ENCODE assay signal across 1 cellular context in the genomic region with DNA sequence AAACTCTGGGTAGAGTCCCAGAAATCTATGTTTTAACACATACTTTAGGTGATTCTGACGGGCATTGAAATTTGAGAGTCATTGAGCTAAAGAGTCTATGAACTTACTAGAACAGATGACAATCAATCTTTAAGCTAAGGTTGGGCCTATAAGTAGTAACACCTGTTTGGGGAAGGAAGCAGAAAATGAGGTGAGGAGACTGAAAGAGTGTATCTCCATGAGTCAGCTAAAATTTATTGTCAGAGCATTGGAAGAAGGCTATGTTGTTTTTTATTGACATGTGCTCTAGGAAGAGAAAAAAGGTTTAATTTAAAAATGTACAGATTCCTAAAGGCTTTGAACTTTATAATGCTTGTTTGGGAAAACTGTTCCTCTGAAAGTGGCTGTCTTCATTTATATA.
TF ChIP-seq lines count a peak whose summit lies in the region.

No MANE protein-coding gene starts in this region.

TF ChIP-seq in HepG2, 621 proteins besides CTCF, POLR2A, EP300 and RAD21:
- TF ChIP-seq MAFK (conservative IDR thresholded peaks at IDR 0.05 in 1 of 2, IDR thresholded peaks at IDR 0.05 in 1 of 2; ENCODE audit: low read length in 2 of 2) = peak; percentile 16 to 69; a peak in 3 of 4 replicates
- TF ChIP-seq MAFF (IDR thresholded peaks at IDR 0.05; ENCODE audit: low read depth, low read length) = peak; percentile 55
- no peak for TF ChIP-seq ATF7 (IDR thresholded peaks at IDR 0.05)
- TF ChIP-seq ATF7 (CRISPR knock-in tag; IDR thresholded peaks at IDR 0.05) = no peak
- 0 out of 2 replicates have a peak, but pooled peaks have one; percentile 21 for TF ChIP-seq NFE2L2 (IDR thresholded peaks at IDR 0.05; ENCODE audit: low read length)
- TF ChIP-seq, protein P1, sequence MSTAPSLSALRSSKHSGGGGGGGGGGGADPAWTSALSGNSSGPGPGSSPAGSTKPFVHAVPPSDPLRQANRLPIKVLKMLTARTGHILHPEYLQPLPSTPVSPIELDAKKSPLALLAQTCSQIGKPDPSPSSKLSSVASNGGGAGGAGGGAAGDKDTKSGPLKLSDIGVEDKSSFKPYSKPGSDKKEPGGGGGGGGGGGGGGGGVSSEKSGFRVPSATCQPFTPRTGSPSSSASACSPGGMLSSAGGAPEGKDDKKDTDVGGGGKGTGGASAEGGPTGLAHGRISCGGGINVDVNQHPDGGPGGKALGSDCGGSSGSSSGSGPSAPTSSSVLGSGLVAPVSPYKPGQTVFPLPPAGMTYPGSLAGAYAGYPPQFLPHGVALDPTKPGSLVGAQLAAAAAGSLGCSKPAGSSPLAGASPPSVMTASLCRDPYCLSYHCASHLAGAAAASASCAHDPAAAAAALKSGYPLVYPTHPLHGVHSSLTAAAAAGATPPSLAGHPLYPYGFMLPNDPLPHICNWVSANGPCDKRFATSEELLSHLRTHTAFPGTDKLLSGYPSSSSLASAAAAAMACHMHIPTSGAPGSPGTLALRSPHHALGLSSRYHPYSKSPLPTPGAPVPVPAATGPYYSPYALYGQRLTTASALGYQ (CRISPR knock-in tag; IDR thresholded peaks at IDR 0.05) = no peak
